Comparison of ENCODE assay signal across 18 cellular contexts in the genomic region with DNA sequence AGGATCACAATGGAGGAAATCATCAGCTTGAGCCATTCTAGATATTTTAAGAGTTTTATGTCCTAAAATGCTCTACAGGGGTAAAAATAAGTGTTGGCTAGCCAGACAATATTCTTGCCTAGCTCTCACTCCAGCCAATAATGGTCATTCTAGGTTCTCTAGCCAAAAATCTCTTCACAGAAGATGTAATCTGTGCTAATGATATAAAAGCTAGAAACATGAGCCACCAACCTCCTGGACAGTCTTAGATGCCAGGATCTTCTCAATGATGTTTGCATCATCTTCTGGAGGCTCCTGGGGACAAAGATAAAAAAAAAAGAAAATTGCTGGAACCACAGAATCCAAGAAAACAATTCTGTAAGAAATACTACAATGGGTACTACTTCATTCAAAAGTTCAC.
DNase-seq lines count a peak whose midpoint lies in the region; ATAC-seq lines count a peak whose summit lies in the region.
"Had no signal": no experiment of that assay in that cellular context is flagged by ENCODE, and none has a peak within 500 bp of the region (broad histone marks: within the 10 kb centered on the region; RNA-seq: fewer than 3 reads in every experiment).

No MANE protein-coding gene starts in this region.

- H3K36me3 ChIP-seq in aorta (ENCODE audit: control insufficient read depth in 1 of 2, insufficient read depth in 2 of 2, low read length in 1 of 2), result peaks cover 4 to 7% of the 10 kb centered on the region in 2 donors

- peak overlapping the region; percentile 44 for H3K27ac Mint-ChIP-seq in activated T-cell treated with anti-CD3 and anti-CD28 coated beads, Interleukin-2, amount 50 U/mL, for 72 hours
- H3K27ac Mint-ChIP-seq: GM23338, IgD-negative memory B cell had no signal

- peaks cover 0 to 8% of the 10 kb centered on the region in 2 donors for H3K4me1 ChIP-seq in aorta (ENCODE audit: control insufficient read depth in 1 of 2, insufficient read depth in 2 of 2, low read length in 2 of 2)
- H3K4me1 ChIP-seq: BLaER1 had no signal

- no peaks in the 10 kb centered on the region for H3K9me3 Mint-ChIP-seq in activated T-cell treated with anti-CD3 and anti-CD28 coated beads, Interleukin-2, amount 50 U/mL, for 72 hours
- H3K9me3 Mint-ChIP-seq: CD8-positive, alpha-beta memory T cell; GM23338; IgD-negative memory B cell had no signal

- no peak overlapping the region for H3K27ac ChIP-seq in aorta (ENCODE audit: low read depth in 1 of 2, low read length in 2 of 2)
- H3K27ac ChIP-seq: 22Rv1, BLaER1 had no signal

- H3K27me3 Mint-ChIP-seq in activated T-cell treated with anti-CD3 and anti-CD28 coated beads, Interleukin-2, amount 50 U/mL, for 72 hours (ENCODE audit: low read depth), result no peaks in the 10 kb centered on the region
- H3K27me3 Mint-ChIP-seq: CD8-positive, alpha-beta memory T cell; IgD-negative memory B cell had no signal

- intact Hi-C loops in aorta (cut with DNase I), result no loop called here

- H3K4me3 ChIP-seq in aorta (ENCODE audit: low read length in 2 of 2), result no peak overlapping the region
- H3K4me3 ChIP-seq: BLaER1, GM23338 had no signal

- H3K9me3 ChIP-seq in aorta (ENCODE audit: control insufficient read depth, low read length), result no peaks in the 10 kb centered on the region
- H3K9me3 ChIP-seq: BLaER1, Caco-2 had no signal

- H3K4me1 Mint-ChIP-seq in activated T-cell treated with anti-CD3 and anti-CD28 coated beads, Interleukin-2, amount 50 U/mL, for 72 hours (ENCODE audit: low read depth), result no peaks in the 10 kb centered on the region

- no peak overlapping the region for H3K4me3 Mint-ChIP-seq in activated T-cell treated with anti-CD3 and anti-CD28 coated beads, Interleukin-2, amount 50 U/mL, for 72 hours
- H3K4me3 Mint-ChIP-seq: CD8-positive, alpha-beta memory T cell; GM23338; IgD-negative memory B cell had no signal

- DNase-seq in activated T-cell treated with anti-CD3 and anti-CD28 coated beads, Interleukin-2, amount 50 U/mL, for 72 hours, result no peak
- DNase-seq in activated T-cell treated with anti-CD3 and anti-CD28 coated beads for 4 hours, result no peak
- DNase-seq in GM04504 (ENCODE audit: low read depth), result peak; percentile 57
- DNase-seq in fibroblast of gingiva (ENCODE audit: low read depth), result peak; percentile 67
- no peak for DNase-seq in aorta
- no peak for DNase-seq in NCI-H524 treated with DMSO at 0.1 percent for 48 hours (lab: John Stamatoyannopoulos, UW)
- no peak for DNase-seq in activated CD4-positive, alpha-beta T cell treated with anti-CD3 and anti-CD28 coated beads for 4 hours
- DNase-seq in hepatic stellate cell (ENCODE audit: low spot score), result no peak
- DNase-seq: AML-193; Caco-2; CD8-positive, alpha-beta memory T cell; DND-41; GF-D8; H7 had no signal

- no peaks in the 10 kb centered on the region for H3K27me3 ChIP-seq in aorta (ENCODE audit: control insufficient read depth in 1 of 2, insufficient read depth in 2 of 2, low read length in 1 of 2)
- H3K27me3 ChIP-seq: BLaER1 had no signal

- ATAC-seq in activated T-cell treated with anti-CD3 and anti-CD28 coated beads, Interleukin-2, amount 50 U/mL, for 72 hours (replicated peaks in 1 of 2), result no peak
- peak; percentile 38 for ATAC-seq in aorta (ENCODE audit: low FRiP score)
- ATAC-seq: GM23338 had no signal

- H3K36me3 Mint-ChIP-seq in activated T-cell treated with anti-CD3 and anti-CD28 coated beads, Interleukin-2, amount 50 U/mL, for 72 hours (ENCODE audit: insufficient read depth in 2 of 2), result peaks cover 3 to 6% of the 10 kb centered on the region in 2 donors

Comparison
In these comparisons a context has a peak if more than half of its experiments do, and no peak if none do; other contexts are left out.
1. DNase-seq: peak in GM04504 (single experiment) and fibroblast of gingiva (single experiment); none in activated T-cell treated with anti-CD3 and anti-CD28 coated beads, Interleukin-2, amount 50 U/mL, for 72 hours (0 of 2), activated T-cell treated with anti-CD3 and anti-CD28 coated beads for 4 hours (single experiment), aorta (0 of 2), NCI-H524 treated with DMSO at 0.1 percent for 48 hours (single experiment), activated CD4-positive, alpha-beta T cell treated with anti-CD3 and anti-CD28 coated beads for 4 hours (0 of 2) and hepatic stellate cell (single experiment).